17 cellular contexts compared by ENCODE assay signal in the genomic region with DNA sequence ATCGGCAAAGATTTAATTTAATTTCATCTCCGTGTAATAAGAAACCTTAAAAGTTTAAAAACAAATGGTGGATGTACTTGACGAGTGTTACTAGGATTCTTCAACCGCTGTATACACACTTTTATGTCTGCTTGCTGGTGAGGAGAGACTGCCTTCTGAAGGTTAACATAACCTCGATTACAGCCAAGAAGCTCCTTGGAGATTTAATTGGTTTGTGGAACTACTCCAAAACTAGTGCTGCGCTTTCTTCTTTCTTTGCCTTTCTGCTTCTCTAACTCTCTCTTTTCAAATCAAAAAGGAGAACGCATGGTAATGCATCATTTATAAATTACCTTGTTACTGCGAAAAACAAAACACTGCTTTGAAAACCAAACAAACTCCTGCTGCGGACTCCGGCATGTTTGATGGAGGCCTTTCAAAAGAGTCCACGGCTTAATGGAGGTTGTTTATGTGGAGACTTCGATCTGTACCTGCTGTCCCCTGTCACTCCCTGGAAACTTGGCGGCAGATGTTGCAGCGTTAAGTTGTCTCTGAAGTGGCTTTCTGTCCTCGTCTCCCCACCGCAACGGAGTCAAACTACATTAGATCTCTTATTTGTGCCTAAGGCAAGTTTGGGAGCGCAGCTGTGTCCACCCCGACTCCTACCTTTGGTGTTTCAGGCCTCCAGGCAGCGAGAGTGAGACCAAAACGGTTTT.
DNase-seq lines count a peak whose midpoint lies in the region; ATAC-seq and TF ChIP-seq lines count a peak whose summit lies in the region.
"Had no signal": no experiment of that assay in that cellular context is flagged by ENCODE, and none has a peak within 500 bp of the region (broad histone marks: within the 10 kb centered on the region; RNA-seq: fewer than 3 reads in every experiment).

No MANE protein-coding gene starts in this region.

- H3K18ac ChIP-seq in H9 (ENCODE audit: insufficient read length, low read depth, low read length): peak overlapping the region; percentile 45

- no peak for TF ChIP-seq POLR2A in ovary (IDR thresholded peaks at IDR 0.05)

- no peak overlapping the region for H3K23ac ChIP-seq in H9 (ENCODE audit: insufficient read length, low read depth, low read length)

- H3K4me3 Mint-ChIP-seq in H9 (peak overlapping the region; percentile 66 to 85), Calu3 (ENCODE audit: low read depth, unreplicated experiment) (no peak overlapping the region)
- H3K4me3 Mint-ChIP-seq in activated naive CD8-positive, alpha-beta T cell treated with anti-CD3 and anti-CD28 coated beads, Interleukin-2, amount 50 U/mL, for 24 hours: no peak overlapping the region
- H3K4me3 Mint-ChIP-seq: activated CD4-positive, alpha-beta T cell treated with anti-CD3 and anti-CD28 coated beads for 36 hours; CD4-positive, CD25-positive, alpha-beta regulatory T cell had no signal

- H3K4me3 ChIP-seq in choroid plexus epithelial cell (ENCODE audit: low read depth, low read length): peak overlapping the region; percentile 40
- H3K4me3 ChIP-seq in ovary: no peak overlapping the region
- H3K4me3 ChIP-seq: ascending aorta had no signal

- H2BK120ac ChIP-seq in H9 (ENCODE audit: low read depth, low read length, poor library complexity, severe bottlenecking): no peak overlapping the region

- no TSS peak for BruUV-seq in Calu3 (replicated peaks; lab: Mats Ljungman, UMichigan)

- H3K4ac ChIP-seq in H9 (ENCODE audit: low read depth, low read length): no peak overlapping the region

- no CpG with 5 or more reads among the region's 21 CpGs for WGBS in H9 (ENCODE audit: extremely low coverage, insufficient read length, low lambda C conversion rate)
- 77 to 80% (median 79%) methylated on average over 21 of the region's 21 CpGs for WGBS in ovary, 3 donors

- no peak overlapping the region for H4K5ac ChIP-seq in H9 (ENCODE audit: insufficient read length, low read depth, low read length)

- TF ChIP-seq EP300 in ovary (IDR thresholded peaks at IDR 0.05): no peak

- H3K23me2 ChIP-seq in H9 (ENCODE audit: insufficient read length, low read depth, low read length, poor library complexity, severe bottlenecking): peaks cover 10% of the 10 kb centered on the region

- H3K36me3 Mint-ChIP-seq in H9 (ENCODE audit: insufficient read depth in 1 of 3, low read depth in 3 of 3): no peaks in the 10 kb centered on the region
- H3K36me3 Mint-ChIP-seq in activated naive CD8-positive, alpha-beta T cell treated with anti-CD3 and anti-CD28 coated beads, Interleukin-2, amount 50 U/mL, for 24 hours (ENCODE audit: low read depth): peaks cover 12% of the 10 kb centered on the region
- H3K36me3 Mint-ChIP-seq in Calu3 (ENCODE audit: insufficient read depth, unreplicated experiment): no peaks in the 10 kb centered on the region

- CTCF ChIA-PET in Calu3 (lab: Charles Lee): interaction anchor here (0.6 kb wide), 1 partner anchor 1116 kb away, joined by 4 read pairs; no protein-coding TSS in a partner anchor

- intact Hi-C loops in Right ventricle myocardium inferior (cut with DNase I) (no loop called here), Calu3 (cut with micrococcal nuclease; ENCODE audit: unreplicated experiment) (no loop called here), ovary (cut with DNase I) (no loop called here)

- H3K4me2 ChIP-seq in H9 (ENCODE audit: insufficient read depth, insufficient read length, low read length): peak overlapping the region; percentile 91

- H3K79me1 ChIP-seq in H9 (ENCODE audit: insufficient read depth, low read depth, low read length, poor library complexity, severe bottlenecking): no peaks in the 10 kb centered on the region

- H3K9me3 ChIP-seq in H9 (ENCODE audit: control insufficient read depth, low read depth, low read length) (no peaks in the 10 kb centered on the region), ovary (peaks cover 0 to 7% of the 10 kb centered on the region in 2 donors)
- H3K9me3 ChIP-seq: ascending aorta had no signal

- H3K79me2 ChIP-seq in H9 (ENCODE audit: insufficient read depth, low read length): no peaks in the 10 kb centered on the region

- H3K27me3 ChIP-seq in H9 (ENCODE audit: insufficient read depth, low read length) (no peaks in the 10 kb centered on the region), ovary (no peaks in the 10 kb centered on the region)
- H3K27me3 ChIP-seq: ascending aorta had no signal

- H3K27ac Mint-ChIP-seq in H9 (peak overlapping the region in 2 of 3 experiments; percentile 48 to 66; a peak in 3 of 7 replicates), Calu3 (ENCODE audit: unreplicated experiment) (no peak overlapping the region)
- H3K27ac Mint-ChIP-seq in activated naive CD8-positive, alpha-beta T cell treated with anti-CD3 and anti-CD28 coated beads, Interleukin-2, amount 50 U/mL, for 24 hours: no peak overlapping the region
- H3K27ac Mint-ChIP-seq: activated CD4-positive, alpha-beta T cell treated with anti-CD3 and anti-CD28 coated beads for 36 hours; CD4-positive, CD25-positive, alpha-beta regulatory T cell had no signal

- DNase-seq in H9 (no peak), choroid plexus epithelial cell (ENCODE audit: low read depth) (no peak), inferior parietal cortex (ENCODE audit: extremely low spot score) (peak; percentile 18), putamen (ENCODE audit: low spot score) (peak; percentile 1), Right ventricle myocardium inferior (ENCODE audit: missing footprints) (no peak), Calu3 (no peak), ovary (no peak)
- no peak for DNase-seq in activated naive CD8-positive, alpha-beta T cell treated with anti-CD3 and anti-CD28 coated beads, Interleukin-2, amount 50 U/mL, for 24 hours
- DNase-seq: ACHN; activated CD4-positive, alpha-beta T cell treated with anti-CD3 and anti-CD28 coated beads for 36 hours; activated naive CD4-positive, alpha-beta T cell; CD4-positive, CD25-positive, alpha-beta regulatory T cell; left ventricle myocardium superior; NCI-H187; NCI-H446; T-helper 2 cell had no signal

- peak overlapping the region; percentile 55 for H3K9ac ChIP-seq in H9 (ENCODE audit: extremely low read depth, insufficient read length, low read length)

- no peak overlapping the region for H4K8ac ChIP-seq in H9 (replicated peaks; ENCODE audit: insufficient read length, low read depth, low read length)

- H2BK15ac ChIP-seq in H9 (ENCODE audit: low read depth, low read length): no peak overlapping the region

- no peaks in the 10 kb centered on the region for H3K36me3 ChIP-seq in ovary

- H3K27me3 Mint-ChIP-seq in H9 (ENCODE audit: low read depth) (peaks cover 30% of the 10 kb centered on the region), Calu3 (ENCODE audit: unreplicated experiment) (no peaks in the 10 kb centered on the region)
- H3K27me3 Mint-ChIP-seq in activated naive CD8-positive, alpha-beta T cell treated with anti-CD3 and anti-CD28 coated beads, Interleukin-2, amount 50 U/mL, for 24 hours: no peaks in the 10 kb centered on the region
- H3K27me3 Mint-ChIP-seq: activated CD4-positive, alpha-beta T cell treated with anti-CD3 and anti-CD28 coated beads for 36 hours; CD4-positive, CD25-positive, alpha-beta regulatory T cell had no signal

- peak overlapping the region; percentile 74; the same call in 1 of the 2 replicates for H3K14ac ChIP-seq in H9 (ENCODE audit: insufficient read depth, low read length)

- no peak overlapping the region for H3K56ac ChIP-seq in H9 (ENCODE audit: insufficient read length, low read depth, low read length)

- H3K9me3 Mint-ChIP-seq in H9 (no peaks in the 10 kb centered on the region), Calu3 (ENCODE audit: low read depth, unreplicated experiment) (no peaks in the 10 kb centered on the region)
- peaks cover 3% of the 10 kb centered on the region for H3K9me3 Mint-ChIP-seq in activated naive CD8-positive, alpha-beta T cell treated with anti-CD3 and anti-CD28 coated beads, Interleukin-2, amount 50 U/mL, for 24 hours
- H3K9me3 Mint-ChIP-seq: CD4-positive, CD25-positive, alpha-beta regulatory T cell had no signal

- no peaks in the 10 kb centered on the region for H4K20me1 ChIP-seq in H9 (ENCODE audit: control insufficient read depth, insufficient read depth, insufficient read length)

- H2AK5ac ChIP-seq in H9 (ENCODE audit: insufficient read length, low read length): no peak overlapping the region

- H2BK20ac ChIP-seq in H9 (ENCODE audit: low read depth, low read length, poor library complexity, severe bottlenecking): no peak overlapping the region

- H3T11ph ChIP-seq in H9 (ENCODE audit: low read length): no peak overlapping the region

- H2BK12ac ChIP-seq in H9 (ENCODE audit: insufficient read length, low read depth, low read length): no peak overlapping the region

- no peak for TF ChIP-seq CTCF in H9 (conservative IDR thresholded peaks at IDR 0.05)
- no peak for TF ChIP-seq CTCF in choroid plexus epithelial cell (conservative IDR thresholded peaks at IDR 0.05; ENCODE audit: low read depth, low read length)
- TF ChIP-seq CTCF in Calu3 (IDR thresholded peaks at IDR 0.05; ENCODE audit: unreplicated experiment): no peak
- no peak for TF ChIP-seq CTCF in ovary (IDR thresholded peaks at IDR 0.05)

- H2AFZ ChIP-seq in H9 (ENCODE audit: low read length): peak overlapping the region; percentile 14

- ATAC-seq in Right ventricle myocardium inferior: no peak
- ATAC-seq in activated naive CD8-positive, alpha-beta T cell treated with anti-CD3 and anti-CD28 coated beads, Interleukin-2, amount 50 U/mL, for 24 hours: no peak
- ATAC-seq: activated CD4-positive, alpha-beta T cell treated with anti-CD3 and anti-CD28 coated beads for 36 hours; left ventricle myocardium superior had no signal

- H4K91ac ChIP-seq in H9 (ENCODE audit: insufficient read length, low read depth, low read length): no peak overlapping the region

- H3K4me1 ChIP-seq in H9 (ENCODE audit: insufficient read depth, low read length) (no peaks in the 10 kb centered on the region; the same call in 1 of the 2 replicates), ovary (ENCODE audit: insufficient read depth) (no peaks in the 10 kb centered on the region)
- H3K4me1 ChIP-seq: ascending aorta had no signal

- no peak overlapping the region for H3K27ac ChIP-seq in H9 (ENCODE audit: insufficient read length, low read depth, low read length)
- no peak overlapping the region for H3K27ac ChIP-seq in ovary
- H3K27ac ChIP-seq: ascending aorta had no signal

- peaks cover 12 to 17% of the 10 kb centered on the region in 2 experiments for H3K4me1 Mint-ChIP-seq in H9
- no peaks in the 10 kb centered on the region for H3K4me1 Mint-ChIP-seq in activated naive CD8-positive, alpha-beta T cell treated with anti-CD3 and anti-CD28 coated beads, Interleukin-2, amount 50 U/mL, for 24 hours
- no peaks in the 10 kb centered on the region for H3K4me1 Mint-ChIP-seq in Calu3 (ENCODE audit: low read depth, unreplicated experiment)
- H3K4me1 Mint-ChIP-seq: activated CD4-positive, alpha-beta T cell treated with anti-CD3 and anti-CD28 coated beads for 36 hours had no signal

- H2BK5ac ChIP-seq in H9 (ENCODE audit: insufficient read length, low read length): no peak overlapping the region

Comparison
In these comparisons a context has a peak if more than half of its experiments do, and no peak if none do; other contexts are left out.
1. DNase-seq: peak in inferior parietal cortex (single experiment) and putamen (single experiment); none in H9 (single experiment), choroid plexus epithelial cell (single experiment), Right ventricle myocardium inferior (single experiment), activated naive CD8-positive, alpha-beta T cell treated with anti-CD3 and anti-CD28 coated beads, Interleukin-2, amount 50 U/mL, for 24 hours (single experiment), Calu3 (single experiment) and ovary (0 of 5).
2. H3K27ac Mint-ChIP-seq: peak in H9 (2 of 3); none in activated naive CD8-positive, alpha-beta T cell treated with anti-CD3 and anti-CD28 coated beads, Interleukin-2, amount 50 U/mL, for 24 hours (single experiment) and Calu3 (single experiment).
3. H3K4me3 Mint-ChIP-seq: peak in H9 (2 of 2); none in activated naive CD8-positive, alpha-beta T cell treated with anti-CD3 and anti-CD28 coated beads, Interleukin-2, amount 50 U/mL, for 24 hours (single experiment) and Calu3 (single experiment).